In genomic region chr2:217943379-217944321, GRCh38 we compare ENCODE assay signal across 9 cellular contexts. TPM values are rescaled to one million over a fixed set of nuclear protein-coding genes. Genes with fewer than 3 reads are reported as not detected.
A peak's percentile ranks its signal among the peaks of the same experiment; 100 is the strongest.
DNase-seq lines count a peak whose midpoint lies in the region; ATAC-seq and TF ChIP-seq lines count a peak whose summit lies in the region.
"Had no signal": no experiment of that assay in that cellular context is flagged by ENCODE, and none has a peak within 500 bp of the region (broad histone marks: within the 10 kb centered on the region; RNA-seq: fewer than 3 reads in every experiment).

No MANE protein-coding gene starts in this region.

- peak in 1 of 3 donors; percentile 63 for TF ChIP-seq POLR2A in spleen (IDR thresholded peaks at IDR 0.05)

- H3K4me3 ChIP-seq in cardiac fibroblast (replicated peaks in 1 of 2; ENCODE audit: low read depth in 2 of 2, low read length in 2 of 2) = peak overlapping the region; percentile 64 to 96
- peak overlapping the region; percentile 53 to 83 (median 61) for H3K4me3 ChIP-seq in spleen

- H3K4me1 ChIP-seq in spleen = peaks cover 5 to 70% (median 23%) of the 10 kb centered on the region in 6 donors

- WGBS in spleen, 5 donors = 9 to 29% (median 23%) methylated on average over 9 to 16 of the region's 16 CpGs

- peak overlapping the region; percentile 56 to 86 (median 80) for H3K27ac ChIP-seq in spleen
- H3K27ac ChIP-seq: 22Rv1 had no signal

- TF ChIP-seq CTCF in cardiac fibroblast (IDR thresholded peaks at IDR 0.05; ENCODE audit: low read depth, low read length) (peak; percentile 28), spleen (IDR thresholded peaks at IDR 0.05 in 8 of 11, conservative IDR thresholded peaks at IDR 0.05 in 3 of 11) (peak in 6 of 11 experiments; percentile 6 to 30 (median 26))

- H3K36me3 ChIP-seq in spleen = no peaks in the 10 kb centered on the region

- no peaks in the 10 kb centered on the region for H3K9me3 ChIP-seq in spleen

- H3K27me3 ChIP-seq in spleen (replicated peaks in 1 of 7) = peaks cover 0 to 22% (median 0%) of the 10 kb centered on the region in 7 donors

- intact Hi-C loops in spleen (cut with DNase I; ENCODE audit: low total_unique reads) = no loop called here

- DNase-seq in NCI-H1417 (lab: John Stamatoyannopoulos, UW) (peak; percentile 36 to 68 (median 63)), NCI-H1417 treated with DMSO at 0.1 percent for 48 hours (lab: John Stamatoyannopoulos, UW) (no peak), NCI-H510A (lab: John Stamatoyannopoulos, UW) (peak; percentile 89), cardiac fibroblast (ENCODE audit: low read depth in 2 of 2) (peak; percentile 75), kidney tubule cell (ENCODE audit: low spot score) (peak; percentile 86), spleen (peak; percentile 89)

- ATAC-seq in GM21515 (IDR thresholded peaks at IDR 0.05; ENCODE audit: unreplicated experiment) (no peak), GM19397 (IDR thresholded peaks at IDR 0.05; ENCODE audit: unreplicated experiment) (no peak)

RNA-seq across cellular contexts. Expression of gene TNS1, which starts 59.1 kb away (rescaled TPM):
- total RNA-seq in spleen = 100 to 1,000 TPM; 170 to 580 (median 273) TPM
- polyA plus RNA-seq in spleen = 10 to 100 TPM in 1 of 3 donors, 1 to 10 TPM in 2; 6.9 to 48.7 (median 8.6) TPM
